In the genomic region with DNA sequence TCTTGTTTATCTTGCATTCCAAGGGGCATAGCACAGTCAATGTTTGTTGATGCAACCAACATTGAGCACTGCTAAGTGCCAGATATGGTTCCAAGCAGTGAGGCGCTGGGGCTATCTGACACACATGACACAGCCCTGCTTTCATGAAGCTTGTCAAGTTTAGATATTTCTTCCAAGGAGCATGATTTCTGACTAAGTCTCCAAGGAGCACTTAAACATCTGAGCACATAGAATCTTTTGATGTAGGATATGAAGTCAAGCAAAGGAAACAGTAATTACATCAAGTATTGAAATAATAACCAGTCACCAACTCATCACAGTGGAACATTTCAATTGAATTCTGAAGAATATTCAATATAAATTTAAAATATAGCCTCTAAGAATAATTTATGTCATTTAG, we compare ENCODE assay signal across 30 cellular contexts.
"Had no signal": no experiment of that assay in that cellular context is flagged by ENCODE, and none has a peak within 500 bp of the region (broad histone marks: within the 10 kb centered on the region; RNA-seq: fewer than 3 reads in every experiment).

No MANE protein-coding gene starts in this region.

- H3K36me3 ChIP-seq: adrenal gland, ascending aorta, brain microvascular endothelial cell, breast epithelium, cardiac muscle cell had no signal

- H3K9me3 ChIP-seq: adrenal gland, ascending aorta, body of pancreas had no signal

- DNase-seq: activated effector memory CD4-positive, alpha-beta T cell treated with anti-CD3 and anti-CD28 coated beads, Interleukin-2, amount 50 U/mL, for 16 hours; activated effector memory CD4-positive, alpha-beta T cell treated with Interleukin-2 at 50 U/mL for 16 hours; activated gamma-delta T cell; activated gamma-delta T cell treated with Interleukin-2 at 50 U/mL for 16 hours; activated naive CD4-positive, alpha-beta T cell; activated naive CD4-positive, alpha-beta T cell treated with anti-CD3 and anti-CD28 coated beads for 36 hours; activated naive CD4-positive, alpha-beta T cell treated with anti-CD3 and anti-CD28 coated beads, Interleukin-2, amount 10 ng/mL, durations not matched to agents 7 days and 5 days; activated naive CD4-positive, alpha-beta T cell treated with anti-CD3 and anti-CD28 coated beads, Interleukin-2, amount 50 U/mL, for 16 hours; activated naive CD4-positive, alpha-beta T cell treated with Interleukin-2 at 50 U/mL for 16 hours; activated naive CD8-positive, alpha-beta T cell treated with anti-CD3 and anti-CD28 coated beads for 36 hours; activated naive CD8-positive, alpha-beta T cell treated with anti-CD3 and anti-CD28 coated beads, Interleukin-2, amount 10 ng/mL, durations not matched to agents 7 days and 5 days; activated naive CD8-positive, alpha-beta T cell treated with anti-CD3 and anti-CD28 coated beads, Interleukin-2, amount 50 U/mL, for 24 hours; activated T-cell treated with anti-CD3 and anti-CD28 coated beads, Interleukin-2, amount 50 U/mL, for 1 hour; activated T-cell treated with anti-CD3 and anti-CD28 coated beads, Interleukin-2, amount 50 U/mL, for 24 hours; activated T-cell treated with anti-CD3 and anti-CD28 coated beads, Interleukin-2, amount 50 U/mL, for 4 hours; activated T-cell treated with anti-CD3 and anti-CD28 coated beads, Interleukin-2, amount 50 U/mL, for 48 hours; activated T-cell treated with anti-CD3 and anti-CD28 coated beads, Interleukin-2, amount 50 U/mL, for 72 hours; adrenal gland; amniotic stem cell; amygdala; anterior cingulate cortex; aorta; body of pancreas; brain microvascular endothelial cell; caudate nucleus; central memory CD4-positive, alpha-beta T cell; cerebellar nuclear complex had no signal

- H3K27ac ChIP-seq: adrenal gland, ascending aorta, body of pancreas, brain microvascular endothelial cell, breast epithelium, cardiac muscle cell had no signal

- H3K27me3 ChIP-seq: adrenal gland, ascending aorta, body of pancreas, brain microvascular endothelial cell, breast epithelium, cardiac muscle cell had no signal

- H3K4me3 ChIP-seq: adrenal gland, ascending aorta, body of pancreas, breast epithelium, cardiac muscle cell had no signal
